Comparison of ENCODE assay signal across 9 cellular contexts in genomic region chr19:49113762-49114629, GRCh38. TPM values are rescaled to one million over a fixed set of nuclear protein-coding genes. Genes with fewer than 3 reads are reported as not detected.
DNase-seq lines count a peak whose midpoint lies in the region; ATAC-seq and TF ChIP-seq lines count a peak whose summit lies in the region.
"Had no signal": no experiment of that assay in that cellular context is flagged by ENCODE, and none has a peak within 500 bp of the region (broad histone marks: within the 10 kb centered on the region; RNA-seq: fewer than 3 reads in every experiment).

LIN7B (plus strand) TSS chr19:49114370; CDS start chr19:49114405, 35 bp downstream.

- intact Hi-C loops in Caco-2 (cut with micrococcal nuclease; ENCODE audit: unreplicated experiment), result no loop called here
- intact Hi-C loops in vagina (cut with DNase I), result no loop called here

- H3K4me2 ChIP-seq in Loucy (ENCODE audit: low read depth, low read length, poor library complexity, severe bottlenecking) (peak within 1 kb of the TSS; percentile 90), trophoblast cell (ENCODE audit: low read length) (peak within 1 kb of the TSS; percentile 96)

- H3K27ac ChIP-seq in SK-N-MC (peak within 1 kb of the TSS; percentile 98), cardiac muscle cell (peak within 1 kb of the TSS; percentile 88), trophoblast cell (ENCODE audit: low read depth, low read length) (peak within 1 kb of the TSS; percentile 38), vagina (peak within 1 kb of the TSS; percentile 83)
- H3K27ac ChIP-seq: epithelial cell of prostate had no signal

- H3K79me1 ChIP-seq in trophoblast cell (ENCODE audit: low read length), result peaks cover 13% of the 10 kb centered on the region

- H2BK5ac ChIP-seq in trophoblast cell (ENCODE audit: low read depth, low read length, poor library complexity), result peak within 1 kb of the TSS; percentile 67

- no CpG with 5 or more reads among the region's 66 CpGs for WGBS in trophoblast cell (ENCODE audit: extremely low coverage, insufficient coverage, insufficient read length)

- H2BK120ac ChIP-seq in trophoblast cell (ENCODE audit: insufficient read depth, low read length, poor library complexity), result peak within 1 kb of the TSS; percentile 67

- H4K20me1 ChIP-seq in Loucy (ENCODE audit: insufficient read depth, low read length, poor library complexity, severe bottlenecking), result no peaks in the 10 kb centered on the region

- DNase-seq in Caco-2, result peak; percentile 73 to 92
- no peak for DNase-seq in SK-N-MC (ENCODE audit: low read depth, low spot score)
- peak; percentile 73 to 94 for DNase-seq in cardiac muscle cell (ENCODE audit: low read depth in 1 of 2, low spot score in 1 of 2)
- peak; percentile 58 to 82 for DNase-seq in trophoblast cell
- DNase-seq in vagina (ENCODE audit: extremely low spot score in 2 of 2), result no peak

- no peaks in the 10 kb centered on the region for H3K27me3 Mint-ChIP-seq in Caco-2 (ENCODE audit: insufficient read depth, unreplicated experiment)
- H3K27me3 Mint-ChIP-seq in activated naive CD8-positive, alpha-beta T cell, result no peaks in the 10 kb centered on the region

- H3K18ac ChIP-seq in trophoblast cell (ENCODE audit: low read length), result peak within 1 kb of the TSS; percentile 48

- TF ChIP-seq CTCF in Caco-2 (IDR thresholded peaks at IDR 0.05; ENCODE audit: insufficient read depth in 1 of 2, low read depth in 1 of 2, low read length in 1 of 2, severe bottlenecking in 1 of 2, unreplicated experiment in 1 of 2) (peak; percentile 42 to 62), Loucy (conservative IDR thresholded peaks at IDR 0.05; ENCODE audit: low read length) (peak; percentile 53), cardiac muscle cell (IDR thresholded peaks at IDR 0.05; ENCODE audit: low read depth, low read length) (peak; percentile 38), vagina (IDR thresholded peaks at IDR 0.05) (peak in 1 of 3 experiments; percentile 54)

- H2AFZ ChIP-seq in Loucy (ENCODE audit: low read length), result peak within 1 kb of the TSS; percentile 97
- peak within 1 kb of the TSS; percentile 53 for H2AFZ ChIP-seq in trophoblast cell (ENCODE audit: insufficient read depth, low read length, poor library complexity)

- H3K4me1 ChIP-seq in Caco-2 (peaks cover 18% of the 10 kb centered on the region), Loucy (ENCODE audit: insufficient read depth, low read length, poor library complexity, severe bottlenecking) (peaks cover 17% of the 10 kb centered on the region), cardiac muscle cell (ENCODE audit: low read depth) (peaks cover 48% of the 10 kb centered on the region), trophoblast cell (ENCODE audit: control insufficient read depth in 1 of 2, insufficient read depth in 2 of 2, low read length in 2 of 2) (peaks cover 10 to 20% of the 10 kb centered on the region in 2 experiments), vagina (peaks cover 34% of the 10 kb centered on the region)

- peak within 1 kb of the TSS; percentile 71 for H2AK5ac ChIP-seq in trophoblast cell (ENCODE audit: low read length)

- H3K36me3 Mint-ChIP-seq in Caco-2 (ENCODE audit: insufficient read depth, unreplicated experiment), result peaks cover 27% of the 10 kb centered on the region
- H3K36me3 Mint-ChIP-seq in activated naive CD8-positive, alpha-beta T cell, result no peaks in the 10 kb centered on the region

- peak within 1 kb of the TSS; percentile 66 for H3K9ac ChIP-seq in Loucy (ENCODE audit: low read depth, low read length, poor library complexity, severe bottlenecking)
- H3K9ac ChIP-seq in SK-N-MC (ENCODE audit: insufficient read length), result peak within 1 kb of the TSS; percentile 91
- H3K9ac ChIP-seq in trophoblast cell (ENCODE audit: low read length), result peak within 1 kb of the TSS; percentile 73

- H3K36me3 ChIP-seq in Caco-2 (ENCODE audit: control insufficient read depth, insufficient read depth, low read length) (no peaks in the 10 kb centered on the region), Loucy (ENCODE audit: insufficient read depth, low read length) (peaks cover 10% of the 10 kb centered on the region; the same call in 1 of the 2 replicates), SK-N-MC (ENCODE audit: insufficient read depth, low read length) (peaks cover 20% of the 10 kb centered on the region), cardiac muscle cell (peaks cover 3% of the 10 kb centered on the region), trophoblast cell (ENCODE audit: control insufficient read depth in 1 of 2, insufficient read depth in 2 of 2, low read length in 2 of 2) (peaks cover 10 to 14% of the 10 kb centered on the region in 2 experiments), vagina (peaks cover 0 to under 1% of the 10 kb centered on the region in 2 donors)

- POLR2A ChIA-PET in Caco-2 (lab: Charles Lee), result interaction anchor here (0.5 to 1.9 kb wide), 6 partner anchors 12 to 339 kb away, joined by 3 to 13 read pairs (median 4); partner anchors contain the start of genes ALDH16A1 and RUVBL2

- TF ChIP-seq POLR2A in vagina (IDR thresholded peaks at IDR 0.05), result peak in 1 of 2 donors; percentile 12

- peak within 1 kb of the TSS; percentile 39 for H4K12ac ChIP-seq in trophoblast cell (ENCODE audit: low read depth, low read length)

- CTCF ChIA-PET in Caco-2 (lab: Charles Lee), result interaction anchor here (0.6 to 3.0 kb wide), 18 partner anchors 9 to 1677 kb away, joined by 3 to 54 read pairs (median 5); partner anchors contain the start of genes BAX, CGB7, GYS1 and RUVBL2

- H3K9me2 ChIP-seq in Loucy (replicated peaks; ENCODE audit: low read depth, low read length), result no peaks in the 10 kb centered on the region

- peak within 1 kb of the TSS; percentile 8 for H2BK12ac ChIP-seq in trophoblast cell (ENCODE audit: low read length)

- H3K9me3 ChIP-seq in Caco-2, result no peaks in the 10 kb centered on the region
- H3K9me3 ChIP-seq in Loucy (ENCODE audit: insufficient read depth, low read depth, low read length), result no peaks in the 10 kb centered on the region
- H3K9me3 ChIP-seq in SK-N-MC (ENCODE audit: low read depth, low read length), result no peaks in the 10 kb centered on the region
- H3K9me3 ChIP-seq in cardiac muscle cell (ENCODE audit: low read depth), result no peaks in the 10 kb centered on the region
- H3K9me3 ChIP-seq in trophoblast cell (ENCODE audit: insufficient read depth, low read depth, low read length), result peaks cover 3% of the 10 kb centered on the region
- no peaks in the 10 kb centered on the region for H3K9me3 ChIP-seq in vagina

- H3K27ac Mint-ChIP-seq in Caco-2 (ENCODE audit: unreplicated experiment), result peak within 1 kb of the TSS; percentile 64
- peak within 1 kb of the TSS; percentile 31 for H3K27ac Mint-ChIP-seq in activated naive CD8-positive, alpha-beta T cell

- peak; percentile 46 for ATAC-seq in GM21447 (IDR thresholded peaks at IDR 0.05; ENCODE audit: unreplicated experiment)

- H3K79me2 ChIP-seq in Loucy (ENCODE audit: insufficient read depth, low read length), result no peaks in the 10 kb centered on the region
- peaks cover 7% of the 10 kb centered on the region for H3K79me2 ChIP-seq in trophoblast cell (ENCODE audit: control insufficient read depth, insufficient read depth, low read length, poor library complexity)

- peak within 1 kb of the TSS; percentile 63 for H3K14ac ChIP-seq in trophoblast cell (ENCODE audit: low read length)

- H3K23ac ChIP-seq in trophoblast cell (ENCODE audit: low read length), result no peak within 1 kb of the TSS

- BruUV-seq in Caco-2 (replicated peaks; lab: Mats Ljungman, UMichigan), result no TSS peak

- no peaks in the 10 kb centered on the region for H3K9me3 Mint-ChIP-seq in Caco-2 (ENCODE audit: unreplicated experiment)
- H3K9me3 Mint-ChIP-seq in activated naive CD8-positive, alpha-beta T cell (ENCODE audit: low read depth), result no peaks in the 10 kb centered on the region

- H4K91ac ChIP-seq in trophoblast cell (ENCODE audit: low read depth, low read length), result peak within 1 kb of the TSS; percentile 80

- peak within 1 kb of the TSS; percentile 92 for H3K4me3 ChIP-seq in Caco-2 (ENCODE audit: low read depth, low read length)
- H3K4me3 ChIP-seq in Loucy (ENCODE audit: low read length, poor library complexity, severe bottlenecking), result peak within 1 kb of the TSS; percentile 72
- H3K4me3 ChIP-seq in SK-N-MC, result peak within 1 kb of the TSS; percentile 99
- H3K4me3 ChIP-seq in cardiac muscle cell, result peak within 1 kb of the TSS; percentile 47
- H3K4me3 ChIP-seq in trophoblast cell (ENCODE audit: low read depth, low read length), result peak within 1 kb of the TSS; percentile 80
- peak within 1 kb of the TSS; percentile 72 to 88 for H3K4me3 ChIP-seq in vagina

- peak within 1 kb of the TSS; percentile 95 for H3K4me3 Mint-ChIP-seq in Caco-2 (ENCODE audit: unreplicated experiment)
- peak within 1 kb of the TSS; percentile 89 for H3K4me3 Mint-ChIP-seq in activated naive CD8-positive, alpha-beta T cell

- no peaks in the 10 kb centered on the region for H3K27me3 ChIP-seq in Caco-2 (replicated peaks; ENCODE audit: control insufficient read depth, insufficient read depth, low read length)
- H3K27me3 ChIP-seq in Loucy (ENCODE audit: insufficient read depth, low read length, poor library complexity, severe bottlenecking), result no peaks in the 10 kb centered on the region
- H3K27me3 ChIP-seq in cardiac muscle cell, result no peaks in the 10 kb centered on the region
- no peaks in the 10 kb centered on the region for H3K27me3 ChIP-seq in trophoblast cell (ENCODE audit: insufficient read depth, low read length)
- H3K27me3 ChIP-seq in vagina, result no peaks in the 10 kb centered on the region

- peak within 1 kb of the TSS; percentile 34 for H3K4ac ChIP-seq in trophoblast cell (ENCODE audit: low read depth, low read length)

- H3F3A ChIP-seq in Loucy (ENCODE audit: low read depth), result peaks cover 7% of the 10 kb centered on the region; the same call in 1 of the 2 replicates

- peak within 1 kb of the TSS; percentile 34 for H4K8ac ChIP-seq in trophoblast cell (ENCODE audit: low read depth, low read length)

- H3K4me1 Mint-ChIP-seq in Caco-2 (ENCODE audit: low read depth, unreplicated experiment), result peaks cover 32% of the 10 kb centered on the region
- H3K4me1 Mint-ChIP-seq in activated naive CD8-positive, alpha-beta T cell (ENCODE audit: low read depth), result peaks cover 29% of the 10 kb centered on the region

RNA-seq across cellular contexts. Expression of gene LIN7B, which starts in this region (rescaled TPM):
- total RNA-seq in Caco-2 (2022) (11.8 and 12.7 TPM in 2 replicates), cardiac muscle cell (20.0 and 24.5 TPM in 2 replicates), vagina (23.8 TPM)
- 34.6 and 37.8 TPM in 2 replicates for polyA plus RNA-seq in cardiac muscle cell
- 5.3 and 5.4 TPM in 2 replicates for polyA plus RNA-seq in trophoblast cell (2013)

Comparison
In these comparisons a context has a peak if more than half of its experiments do, and no peak if none do; other contexts are left out.
1. DNase-seq: peak in Caco-2 (2 of 2), cardiac muscle cell (2 of 2) and trophoblast cell (2 of 2); none in SK-N-MC (single experiment) and vagina (0 of 2).
2. H3K4me3 ChIP-seq: peak in every context shown above with its lines; median percentile 99 in SK-N-MC; 92 in Caco-2; 80 in trophoblast cell; 80 in vagina; 72 in Loucy; 47 in cardiac muscle cell.
3. H3K27ac ChIP-seq: peak in every context shown above with its lines; median percentile 98 in SK-N-MC; 88 in cardiac muscle cell; 83 in vagina; 38 in trophoblast cell.
4. Peak in every context shown above with its lines, with median percentiles within 50 percentile points of each other: H3K9ac ChIP-seq.